Comparison of ENCODE assay signal across 3 cellular contexts in the genomic region with DNA sequence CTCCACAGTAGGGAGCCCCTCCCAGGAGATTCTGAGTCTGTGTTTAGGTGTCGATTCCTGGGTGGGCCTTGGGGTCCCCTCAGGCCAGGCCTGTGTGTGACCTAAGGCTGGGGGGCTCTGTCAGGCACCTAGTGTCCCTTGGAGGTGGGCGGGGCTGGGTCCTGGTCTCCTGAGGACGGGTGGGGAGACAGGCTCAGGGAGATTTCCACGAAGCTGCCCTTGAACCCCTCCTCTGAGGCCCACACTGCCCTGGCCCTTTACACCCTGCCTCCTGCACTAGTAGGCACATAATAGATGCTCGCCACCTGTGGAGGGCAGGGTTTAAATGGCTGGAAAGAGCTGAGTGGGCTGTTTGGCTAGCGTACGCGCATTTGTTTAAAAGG.
TF ChIP-seq lines count a peak whose summit lies in the region.

No MANE protein-coding gene starts in this region.

TF ChIP-seq in SK-N-SH, 30 proteins besides CTCF, POLR2A, EP300 and RAD21:
- no peak for TF ChIP-seq NRF1 (IDR thresholded peaks at IDR 0.05; ENCODE audit: low read depth, low read length)
- no peak for TF ChIP-seq CHD2 (IDR thresholded peaks at IDR 0.05; ENCODE audit: low read length, partially characterized antibody)
- TF ChIP-seq EZH2phosphoT487 (IDR thresholded peaks at IDR 0.05; ENCODE audit: borderline replicate concordance, low read depth): no peak
- TF ChIP-seq, protein P1, sequence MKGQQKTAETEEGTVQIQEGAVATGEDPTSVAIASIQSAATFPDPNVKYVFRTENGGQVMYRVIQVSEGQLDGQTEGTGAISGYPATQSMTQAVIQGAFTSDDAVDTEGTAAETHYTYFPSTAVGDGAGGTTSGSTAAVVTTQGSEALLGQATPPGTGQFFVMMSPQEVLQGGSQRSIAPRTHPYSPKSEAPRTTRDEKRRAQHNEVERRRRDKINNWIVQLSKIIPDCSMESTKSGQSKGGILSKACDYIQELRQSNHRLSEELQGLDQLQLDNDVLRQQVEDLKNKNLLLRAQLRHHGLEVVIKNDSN (IDR thresholded peaks at IDR 0.05; ENCODE audit: borderline replicate concordance, low read depth): no peak
- no peak for TF ChIP-seq JUND (IDR thresholded peaks at IDR 0.05)
- no peak for TF ChIP-seq GABPA (IDR thresholded peaks at IDR 0.05; ENCODE audit: low read depth)
- TF ChIP-seq ELF1 (IDR thresholded peaks at IDR 0.05): no peak
- TF ChIP-seq FOSL2 (IDR thresholded peaks at IDR 0.05; ENCODE audit: borderline replicate concordance, low read depth): no peak
- TF ChIP-seq YY1 (IDR thresholded peaks at IDR 0.05; ENCODE audit: low read depth): no peak
- no peak for TF ChIP-seq RCOR1 (IDR thresholded peaks at IDR 0.05; ENCODE audit: low read length)
- TF ChIP-seq, protein P2, sequence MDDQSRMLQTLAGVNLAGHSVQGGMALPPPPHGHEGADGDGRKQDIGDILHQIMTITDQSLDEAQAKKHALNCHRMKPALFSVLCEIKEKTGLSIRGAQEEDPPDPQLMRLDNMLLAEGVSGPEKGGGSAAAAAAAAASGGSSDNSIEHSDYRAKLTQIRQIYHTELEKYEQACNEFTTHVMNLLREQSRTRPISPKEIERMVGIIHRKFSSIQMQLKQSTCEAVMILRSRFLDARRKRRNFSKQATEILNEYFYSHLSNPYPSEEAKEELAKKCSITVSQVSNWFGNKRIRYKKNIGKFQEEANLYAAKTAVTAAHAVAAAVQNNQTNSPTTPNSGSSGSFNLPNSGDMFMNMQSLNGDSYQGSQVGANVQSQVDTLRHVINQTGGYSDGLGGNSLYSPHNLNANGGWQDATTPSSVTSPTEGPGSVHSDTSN (IDR thresholded peaks at IDR 0.05): no peak
- no peak for TF ChIP-seq GATA2 (CRISPR knock-in tag; IDR thresholded peaks at IDR 0.05)
- TF ChIP-seq RFX5 (IDR thresholded peaks at IDR 0.05; ENCODE audit: low read length): no peak
- no peak for TF ChIP-seq MEF2A (IDR thresholded peaks at IDR 0.05; ENCODE audit: borderline replicate concordance, low read depth)
- no peak for TF ChIP-seq MXI1 (IDR thresholded peaks at IDR 0.05; ENCODE audit: low read depth, low read length)

TF ChIP-seq in SK-N-SH treated with all-trans-retinoic acid at 6 μM for 48 hours, 23 proteins besides CTCF, POLR2A, EP300 and RAD21:
- TF ChIP-seq ESRRG (CRISPR knock-in tag; IDR thresholded peaks at IDR 0.05) (no peak), ISL1 (CRISPR knock-in tag; IDR thresholded peaks at IDR 0.05) (no peak), CSDC2 (CRISPR knock-in tag; IDR thresholded peaks at IDR 0.05) (no peak), OSR1 (CRISPR knock-in tag; IDR thresholded peaks at IDR 0.05) (no peak), PPARA (CRISPR knock-in tag; IDR thresholded peaks at IDR 0.05; ENCODE audit: borderline replicate concordance) (no peak), GLIS3 (CRISPR knock-in tag; IDR thresholded peaks at IDR 0.05) (no peak), RARB (CRISPR knock-in tag; IDR thresholded peaks at IDR 0.05) (no peak), BACH2 (CRISPR knock-in tag; IDR thresholded peaks at IDR 0.05; ENCODE audit: borderline replicate concordance) (no peak)
TF ChIP-seq in SK-N-SH treated with all-trans-retinoic acid at 6 μM for 48 hours: peak in this region for 0.

TF ChIP-seq in H1, 55 proteins besides CTCF, POLR2A, EP300 and RAD21:
- TF ChIP-seq RXRA (IDR thresholded peaks at IDR 0.05; ENCODE audit: insufficient read depth, low read depth, low read length): no peak
- TF ChIP-seq CHD1 (IDR thresholded peaks at IDR 0.05; ENCODE audit: low read depth, low read length): no peak
- no peak for TF ChIP-seq RNF2 (IDR thresholded peaks at IDR 0.05; ENCODE audit: borderline replicate concordance, low read depth, low read length, missing control alignments, poor library complexity, severe bottlenecking)
- no peak for TF ChIP-seq EGR1 (IDR thresholded peaks at IDR 0.05; ENCODE audit: borderline replicate concordance, low read depth, low read length)
- no peak for TF ChIP-seq SIN3A (conservative IDR thresholded peaks at IDR 0.05 in 1 of 2, IDR thresholded peaks at IDR 0.05 in 1 of 2; ENCODE audit: low read depth in 1 of 2, low read length in 2 of 2)
- TF ChIP-seq, protein P3, sequence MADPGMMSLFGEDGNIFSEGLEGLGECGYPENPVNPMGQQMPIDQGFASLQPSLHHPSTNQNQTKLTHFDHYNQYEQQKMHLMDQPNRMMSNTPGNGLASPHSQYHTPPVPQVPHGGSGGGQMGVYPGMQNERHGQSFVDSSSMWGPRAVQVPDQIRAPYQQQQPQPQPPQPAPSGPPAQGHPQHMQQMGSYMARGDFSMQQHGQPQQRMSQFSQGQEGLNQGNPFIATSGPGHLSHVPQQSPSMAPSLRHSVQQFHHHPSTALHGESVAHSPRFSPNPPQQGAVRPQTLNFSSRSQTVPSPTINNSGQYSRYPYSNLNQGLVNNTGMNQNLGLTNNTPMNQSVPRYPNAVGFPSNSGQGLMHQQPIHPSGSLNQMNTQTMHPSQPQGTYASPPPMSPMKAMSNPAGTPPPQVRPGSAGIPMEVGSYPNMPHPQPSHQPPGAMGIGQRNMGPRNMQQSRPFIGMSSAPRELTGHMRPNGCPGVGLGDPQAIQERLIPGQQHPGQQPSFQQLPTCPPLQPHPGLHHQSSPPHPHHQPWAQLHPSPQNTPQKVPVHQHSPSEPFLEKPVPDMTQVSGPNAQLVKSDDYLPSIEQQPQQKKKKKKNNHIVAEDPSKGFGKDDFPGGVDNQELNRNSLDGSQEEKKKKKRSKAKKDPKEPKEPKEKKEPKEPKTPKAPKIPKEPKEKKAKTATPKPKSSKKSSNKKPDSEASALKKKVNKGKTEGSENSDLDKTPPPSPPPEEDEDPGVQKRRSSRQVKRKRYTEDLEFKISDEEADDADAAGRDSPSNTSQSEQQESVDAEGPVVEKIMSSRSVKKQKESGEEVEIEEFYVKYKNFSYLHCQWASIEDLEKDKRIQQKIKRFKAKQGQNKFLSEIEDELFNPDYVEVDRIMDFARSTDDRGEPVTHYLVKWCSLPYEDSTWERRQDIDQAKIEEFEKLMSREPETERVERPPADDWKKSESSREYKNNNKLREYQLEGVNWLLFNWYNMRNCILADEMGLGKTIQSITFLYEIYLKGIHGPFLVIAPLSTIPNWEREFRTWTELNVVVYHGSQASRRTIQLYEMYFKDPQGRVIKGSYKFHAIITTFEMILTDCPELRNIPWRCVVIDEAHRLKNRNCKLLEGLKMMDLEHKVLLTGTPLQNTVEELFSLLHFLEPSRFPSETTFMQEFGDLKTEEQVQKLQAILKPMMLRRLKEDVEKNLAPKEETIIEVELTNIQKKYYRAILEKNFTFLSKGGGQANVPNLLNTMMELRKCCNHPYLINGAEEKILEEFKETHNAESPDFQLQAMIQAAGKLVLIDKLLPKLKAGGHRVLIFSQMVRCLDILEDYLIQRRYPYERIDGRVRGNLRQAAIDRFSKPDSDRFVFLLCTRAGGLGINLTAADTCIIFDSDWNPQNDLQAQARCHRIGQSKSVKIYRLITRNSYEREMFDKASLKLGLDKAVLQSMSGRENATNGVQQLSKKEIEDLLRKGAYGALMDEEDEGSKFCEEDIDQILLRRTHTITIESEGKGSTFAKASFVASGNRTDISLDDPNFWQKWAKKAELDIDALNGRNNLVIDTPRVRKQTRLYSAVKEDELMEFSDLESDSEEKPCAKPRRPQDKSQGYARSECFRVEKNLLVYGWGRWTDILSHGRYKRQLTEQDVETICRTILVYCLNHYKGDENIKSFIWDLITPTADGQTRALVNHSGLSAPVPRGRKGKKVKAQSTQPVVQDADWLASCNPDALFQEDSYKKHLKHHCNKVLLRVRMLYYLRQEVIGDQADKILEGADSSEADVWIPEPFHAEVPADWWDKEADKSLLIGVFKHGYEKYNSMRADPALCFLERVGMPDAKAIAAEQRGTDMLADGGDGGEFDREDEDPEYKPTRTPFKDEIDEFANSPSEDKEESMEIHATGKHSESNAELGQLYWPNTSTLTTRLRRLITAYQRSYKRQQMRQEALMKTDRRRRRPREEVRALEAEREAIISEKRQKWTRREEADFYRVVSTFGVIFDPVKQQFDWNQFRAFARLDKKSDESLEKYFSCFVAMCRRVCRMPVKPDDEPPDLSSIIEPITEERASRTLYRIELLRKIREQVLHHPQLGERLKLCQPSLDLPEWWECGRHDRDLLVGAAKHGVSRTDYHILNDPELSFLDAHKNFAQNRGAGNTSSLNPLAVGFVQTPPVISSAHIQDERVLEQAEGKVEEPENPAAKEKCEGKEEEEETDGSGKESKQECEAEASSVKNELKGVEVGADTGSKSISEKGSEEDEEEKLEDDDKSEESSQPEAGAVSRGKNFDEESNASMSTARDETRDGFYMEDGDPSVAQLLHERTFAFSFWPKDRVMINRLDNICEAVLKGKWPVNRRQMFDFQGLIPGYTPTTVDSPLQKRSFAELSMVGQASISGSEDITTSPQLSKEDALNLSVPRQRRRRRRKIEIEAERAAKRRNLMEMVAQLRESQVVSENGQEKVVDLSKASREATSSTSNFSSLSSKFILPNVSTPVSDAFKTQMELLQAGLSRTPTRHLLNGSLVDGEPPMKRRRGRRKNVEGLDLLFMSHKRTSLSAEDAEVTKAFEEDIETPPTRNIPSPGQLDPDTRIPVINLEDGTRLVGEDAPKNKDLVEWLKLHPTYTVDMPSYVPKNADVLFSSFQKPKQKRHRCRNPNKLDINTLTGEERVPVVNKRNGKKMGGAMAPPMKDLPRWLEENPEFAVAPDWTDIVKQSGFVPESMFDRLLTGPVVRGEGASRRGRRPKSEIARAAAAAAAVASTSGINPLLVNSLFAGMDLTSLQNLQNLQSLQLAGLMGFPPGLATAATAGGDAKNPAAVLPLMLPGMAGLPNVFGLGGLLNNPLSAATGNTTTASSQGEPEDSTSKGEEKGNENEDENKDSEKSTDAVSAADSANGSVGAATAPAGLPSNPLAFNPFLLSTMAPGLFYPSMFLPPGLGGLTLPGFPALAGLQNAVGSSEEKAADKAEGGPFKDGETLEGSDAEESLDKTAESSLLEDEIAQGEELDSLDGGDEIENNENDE (IDR thresholded peaks at IDR 0.05; ENCODE audit: insufficient replicate concordance, low read length): no peak
- TF ChIP-seq GTF2F1 (IDR thresholded peaks at IDR 0.05; ENCODE audit: borderline replicate concordance, low read depth, low read length): no peak
- TF ChIP-seq BACH1 (IDR thresholded peaks at IDR 0.05; ENCODE audit: low read length): no peak
- no peak for TF ChIP-seq ZNF274 (IDR thresholded peaks at IDR 0.05; ENCODE audit: borderline replicate concordance, extremely low read depth, low read length)
- TF ChIP-seq HDAC6 (IDR thresholded peaks at IDR 0.05; ENCODE audit: low read depth, low read length): no peak
- no peak for TF ChIP-seq SIX5 (IDR thresholded peaks at IDR 0.05; ENCODE audit: low read depth, low read length)
- TF ChIP-seq TBP (IDR thresholded peaks at IDR 0.05; ENCODE audit: low read depth, low read length): no peak
- no peak for TF ChIP-seq CBX5 (IDR thresholded peaks at IDR 0.05; ENCODE audit: low read depth, low read length)
- no peak for TF ChIP-seq CHD2 (IDR thresholded peaks at IDR 0.05; ENCODE audit: low read length)
TF ChIP-seq in H1: peak in this region for 0.
